20 cellular contexts compared by ENCODE assay signal in genomic region chr21:37057614-37058013, GRCh38. TPM values are rescaled to one million over a fixed set of nuclear protein-coding genes. Genes with fewer than 3 reads are reported as not detected.
DNase-seq lines count a peak whose midpoint lies in the region; ATAC-seq, FAIRE-seq and TF ChIP-seq lines count a peak whose summit lies in the region.
"Had no signal": no experiment of that assay in that cellular context is flagged by ENCODE, and none has a peak within 500 bp of the region (broad histone marks: within the 10 kb centered on the region; RNA-seq: fewer than 3 reads in every experiment).

No MANE protein-coding gene starts in this region.

- no peaks in the 10 kb centered on the region for H3K9me2 ChIP-seq in hepatocyte (replicated peaks; ENCODE audit: insufficient read depth)

- H2BK15ac ChIP-seq in IMR-90 (ENCODE audit: low read depth, low read length): no peak overlapping the region

- no peak overlapping the region for H3K27ac ChIP-seq in IMR-90 (ENCODE audit: insufficient read depth, low read length)
- H3K27ac ChIP-seq in K562 (ENCODE audit: extremely low read depth, low read depth, low read length): no peak overlapping the region
- H3K27ac ChIP-seq in layer of hippocampus (ENCODE audit: low read depth, low read length): peak overlapping the region; percentile 53
- H3K27ac ChIP-seq in trophoblast cell (ENCODE audit: low read depth, low read length): no peak overlapping the region
- no peak overlapping the region for H3K27ac ChIP-seq in hepatocyte
- H3K27ac ChIP-seq: C4-2B, HL-60 had no signal

- FAIRE-seq in K562 (lab: Jason Lieb, UNC): no peak
- FAIRE-seq: A204.1 had no signal

- CTCF ChIA-PET in IMR-90 (lab: Yijun Ruan, JAX) (no interaction called here), K562 (lab: Yijun Ruan, JAX; ENCODE audit: low intra/inter-chr PET ratio) (no interaction called here)

- no peak overlapping the region for H2BK120ac ChIP-seq in IMR-90 (ENCODE audit: low read depth, low read length)
- H2BK120ac ChIP-seq in trophoblast cell (ENCODE audit: insufficient read depth, low read length, poor library complexity): no peak overlapping the region

- H3K14ac ChIP-seq in IMR-90 (replicated peaks; ENCODE audit: low read depth, low read length) (no peak overlapping the region), trophoblast cell (ENCODE audit: low read length) (no peak overlapping the region)

- H3K27me3 ChIP-seq in IMR-90 (ENCODE audit: control insufficient read depth, insufficient read depth, low read length) (no peaks in the 10 kb centered on the region), K562 (ENCODE audit: control insufficient read depth in 2 of 2, insufficient read depth in 2 of 2, low read length in 2 of 2) (no peaks in the 10 kb centered on the region), layer of hippocampus (ENCODE audit: control insufficient read depth, insufficient read depth, low read length) (no peaks in the 10 kb centered on the region), trophoblast cell (ENCODE audit: insufficient read depth, low read length) (no peaks in the 10 kb centered on the region), hepatocyte (no peaks in the 10 kb centered on the region)
- H3K27me3 ChIP-seq: BE2C had no signal

- H4K8ac ChIP-seq in IMR-90 (ENCODE audit: low read depth in 2 of 2, low read length in 2 of 2) (no peak overlapping the region), trophoblast cell (ENCODE audit: low read depth, low read length) (no peak overlapping the region)

- H3K79me2 ChIP-seq in K562 (ENCODE audit: control insufficient read depth, insufficient read depth, low read length) (no peaks in the 10 kb centered on the region), trophoblast cell (ENCODE audit: control insufficient read depth, insufficient read depth, low read length, poor library complexity) (no peaks in the 10 kb centered on the region), hepatocyte (no peaks in the 10 kb centered on the region)

- H2AFZ ChIP-seq in IMR-90 (replicated peaks; ENCODE audit: low read length, poor library complexity) (no peak overlapping the region), K562 (ENCODE audit: low read depth, low read length) (0 out of 2 replicates have a peak overlapping the region, but pooled peaks have one; percentile 1), trophoblast cell (ENCODE audit: insufficient read depth, low read length, poor library complexity) (no peak overlapping the region), hepatocyte (no peak overlapping the region)

- no TSS peak for BruUV-seq in IMR-90 (replicated peaks; lab: Mats Ljungman, UMichigan)
- no TSS peak for BruUV-seq in K562 (replicated peaks; lab: Mats Ljungman, UMichigan)

- intact Hi-C loops in IMR-90 (cut with micrococcal nuclease) (no loop called here), K562 (cut with micrococcal nuclease) (no loop called here)

- H3K56ac ChIP-seq in IMR-90 (ENCODE audit: extremely low read depth, insufficient read depth, low read length): no peak overlapping the region

- DNase-seq in IMR-90 (no peak), K562 (ENCODE audit: extremely low read depth in 1 of 4, low spot score in 3 of 4) (no peak), trophoblast cell (no peak), hepatocyte (ENCODE audit: low spot score) (no peak)
- DNase-seq in activated CD4-positive, alpha-beta T cell treated with anti-CD3 and anti-CD28 coated beads, Interleukin-2, amount 50 U/mL, for 48 hours: no peak
- DNase-seq: ACHN; BE2C; CD4-positive, alpha-beta memory T cell; GF-D8; GOT3; H7; HFFc6 had no signal

- H3K4me2 ChIP-seq in IMR-90 (ENCODE audit: low read depth, low read length): no peak overlapping the region
- no peak overlapping the region for H3K4me2 ChIP-seq in K562 (ENCODE audit: insufficient read depth, low read length)
- H3K4me2 ChIP-seq in trophoblast cell (ENCODE audit: low read length): no peak overlapping the region
- H3K4me2 ChIP-seq in hepatocyte: no peak overlapping the region

- H4K20me1 ChIP-seq in IMR-90 (ENCODE audit: insufficient read depth, low read length) (peaks cover 4% of the 10 kb centered on the region; the same call in 1 of the 2 replicates), K562 (replicated peaks; ENCODE audit: control insufficient read depth, insufficient read depth, low read length) (no peaks in the 10 kb centered on the region), hepatocyte (ENCODE audit: insufficient read depth, poor library complexity, severe bottlenecking) (no peaks in the 10 kb centered on the region)

- H3K79me1 ChIP-seq in IMR-90 (ENCODE audit: low read depth in 1 of 2, low read length in 2 of 2) (peaks cover 0 to 4% of the 10 kb centered on the region in 2 experiments; a peak in 1 of 4 replicates), trophoblast cell (ENCODE audit: low read length) (no peaks in the 10 kb centered on the region)

- no peak overlapping the region for H4K12ac ChIP-seq in trophoblast cell (ENCODE audit: low read depth, low read length)

- H3K4ac ChIP-seq in IMR-90 (ENCODE audit: low read depth, low read length) (no peak overlapping the region), trophoblast cell (ENCODE audit: low read depth, low read length) (no peak overlapping the region)

- no peak for TF ChIP-seq EP300 in K562 (IDR thresholded peaks at IDR 0.05; ENCODE audit: low read length)

- no peak for TF ChIP-seq POLR2A in IMR-90 (IDR thresholded peaks at IDR 0.05; ENCODE audit: low read depth, low read length)
- TF ChIP-seq POLR2A in K562 (conservative IDR thresholded peaks at IDR 0.05): no peak

- in situ Hi-C loops in IMR-90 (cut with MboI; ENCODE audit: low sequenced_read_pairs): no loop called here
- in situ Hi-C loops in K562 (cut with MboI): no loop called here

- H3K9me1 ChIP-seq in IMR-90 (ENCODE audit: insufficient read depth, low read length) (peaks cover 12% of the 10 kb centered on the region), K562 (ENCODE audit: control insufficient read depth, insufficient read depth, low read length) (no peaks in the 10 kb centered on the region)

- H3K9ac ChIP-seq in IMR-90 (ENCODE audit: low read depth, low read length): no peak overlapping the region
- H3K9ac ChIP-seq in K562 (ENCODE audit: insufficient read depth in 1 of 2, low read depth in 2 of 2, low read length in 2 of 2): no peak overlapping the region
- no peak overlapping the region for H3K9ac ChIP-seq in trophoblast cell (ENCODE audit: low read length)

- H3K4me3 ChIP-seq in IMR-90 (ENCODE audit: insufficient read depth, low read depth, low read length) (no peak overlapping the region), K562 (no peak overlapping the region), trophoblast cell (ENCODE audit: low read depth, low read length) (no peak overlapping the region), hepatocyte (no peak overlapping the region)

- no peak overlapping the region for H3K23ac ChIP-seq in IMR-90 (ENCODE audit: low read depth, low read length)
- H3K23ac ChIP-seq in trophoblast cell (ENCODE audit: low read length): peak overlapping the region; percentile 40

- POLR2A ChIA-PET in IMR-90 (lab: Charles Lee; ENCODE audit: unreplicated experiment): no interaction called here
- POLR2A ChIA-PET in K562 (lab: Yijun Ruan, JAX): interaction anchor here (0.6 kb wide), 1 partner anchor 351 kb away, joined by 3 read pairs; no protein-coding TSS in a partner anchor

- no peak overlapping the region for H3K18ac ChIP-seq in IMR-90 (ENCODE audit: low read depth, low read length)
- no peak overlapping the region for H3K18ac ChIP-seq in trophoblast cell (ENCODE audit: low read length)

- dilution Hi-C loops in IMR-90 (cut with HindIII; ENCODE audit: low sequenced_read_pairs, unreplicated experiment): no loop called here

- H3K4me1 ChIP-seq in IMR-90 (ENCODE audit: control insufficient read depth, insufficient read depth, low read length) (peaks cover 12% of the 10 kb centered on the region), K562 (replicated peaks in 1 of 2; ENCODE audit: control insufficient read depth in 2 of 2, insufficient read depth in 2 of 2, low read length in 2 of 2) (no peaks in the 10 kb centered on the region; a peak in 1 of 5 replicates), trophoblast cell (ENCODE audit: control insufficient read depth in 1 of 2, insufficient read depth in 2 of 2, low read length in 2 of 2) (no peaks in the 10 kb centered on the region), hepatocyte (ENCODE audit: insufficient read depth) (peaks cover 22% of the 10 kb centered on the region)

- H3K36me3 ChIP-seq in IMR-90 (ENCODE audit: control insufficient read depth, insufficient read depth, low read length): no peaks in the 10 kb centered on the region
- no peaks in the 10 kb centered on the region for H3K36me3 ChIP-seq in K562 (ENCODE audit: control insufficient read depth, insufficient read depth, low read length)
- no peaks in the 10 kb centered on the region for H3K36me3 ChIP-seq in trophoblast cell (ENCODE audit: control insufficient read depth in 1 of 2, insufficient read depth in 2 of 2, low read length in 2 of 2)
- no peaks in the 10 kb centered on the region for H3K36me3 ChIP-seq in hepatocyte (replicated peaks; ENCODE audit: insufficient read depth, low read depth)
- H3K36me3 ChIP-seq: BE2C had no signal

- H2BK20ac ChIP-seq in IMR-90 (ENCODE audit: low read depth, low read length): no peak overlapping the region

- TF ChIP-seq CTCF in IMR-90 (conservative IDR thresholded peaks at IDR 0.05; ENCODE audit: low read depth, low read length) (no peak), K562 (IDR thresholded peaks at IDR 0.05 in 2 of 3, conservative IDR thresholded peaks at IDR 0.05 in 1 of 3; ENCODE audit: insufficient read depth in 2 of 3, low read depth in 1 of 3, low read length in 3 of 3) (no peak), hepatocyte (IDR thresholded peaks at IDR 0.05; ENCODE audit: poor library complexity) (no peak)

- no peak overlapping the region for H2AK9ac ChIP-seq in IMR-90 (replicated peaks; ENCODE audit: low read depth, low read length, poor library complexity)

- no peak for TF ChIP-seq RAD21 in IMR-90 (IDR thresholded peaks at IDR 0.05; ENCODE audit: low read length)
- TF ChIP-seq RAD21 in K562 (CRISPR knock-in tag; conservative IDR thresholded peaks at IDR 0.05 in 1 of 2, IDR thresholded peaks at IDR 0.05 in 1 of 2): no peak

- H3K9me3 ChIP-seq in IMR-90 (ENCODE audit: control insufficient read depth, insufficient read depth, low read length) (no peaks in the 10 kb centered on the region), K562 (replicated peaks; ENCODE audit: control insufficient read depth, insufficient read depth, low read depth, low read length) (no peaks in the 10 kb centered on the region), trophoblast cell (ENCODE audit: insufficient read depth, low read depth, low read length) (peaks cover 7% of the 10 kb centered on the region), hepatocyte (ENCODE audit: low read depth) (no peaks in the 10 kb centered on the region)
- H3K9me3 ChIP-seq: BE2C had no signal

- H4K5ac ChIP-seq in IMR-90 (ENCODE audit: low read depth, low read length): no peak overlapping the region

- no peak overlapping the region for H2BK12ac ChIP-seq in trophoblast cell (ENCODE audit: low read length)

- H4K91ac ChIP-seq in IMR-90 (ENCODE audit: insufficient read depth, low read depth, low read length) (no peak overlapping the region), trophoblast cell (ENCODE audit: low read depth, low read length) (no peak overlapping the region)

- WGBS in IMR-90 (ENCODE audit: extremely low coverage in 2 of 2, insufficient read length in 1 of 2), 2 experiments: 85% methylated on average over 4 of the region's 7 CpGs; no CpG with 5 or more reads in 1 of the 2 experiments
- 59% methylated on average over 7 of the region's 7 CpGs for WGBS in K562 (ENCODE audit: insufficient coverage, low coverage, missing lambda C conversion rate)
- no CpG with 5 or more reads among the region's 7 CpGs for WGBS in trophoblast cell (ENCODE audit: extremely low coverage, insufficient coverage, insufficient read length)
- 87% methylated on average over 7 of the region's 7 CpGs for WGBS in hepatocyte (ENCODE audit: low lambda C conversion rate, missing lambda C conversion rate)

- H2AK5ac ChIP-seq in IMR-90 (ENCODE audit: low read depth, low read length): peak overlapping the region; percentile 87; the same call in 1 of the 2 replicates
- H2AK5ac ChIP-seq in trophoblast cell (ENCODE audit: low read length): no peak overlapping the region

- H2BK5ac ChIP-seq in IMR-90 (ENCODE audit: low read depth, low read length, poor library complexity, severe bottlenecking): no peak overlapping the region
- H2BK5ac ChIP-seq in trophoblast cell (ENCODE audit: low read depth, low read length, poor library complexity): no peak overlapping the region

- ATAC-seq in IMR-90 (ENCODE audit: low read depth) (no peak), K562 (no peak), GM19467 (IDR thresholded peaks at IDR 0.05; ENCODE audit: unreplicated experiment) (no peak), GM21515 (IDR thresholded peaks at IDR 0.05; ENCODE audit: unreplicated experiment) (no peak)
- ATAC-seq: HCT116 had no signal

RNA-seq across cellular contexts. Expression of gene PIGP, which starts 15.3 kb away (rescaled TPM):
- total RNA-seq in IMR-90 (2012; rRNA removed): 4.1 and 5.6 TPM in 2 replicates
- 11.0 and 15.4 TPM in 2 replicates for polyA plus RNA-seq in IMR-90 (2012; rRNA removed)
- polyA plus RNA-seq in IMR-90 (2012; cell fraction: cytosol; rRNA removed): 3.0 and 3.6 TPM in 2 replicates
- polyA plus RNA-seq in IMR-90 (2012; cell fraction: nucleus; rRNA removed; ENCODE audit: low replicate concordance): 4.1 and 6.8 TPM in 2 replicates
- 14.7 and 23.3 TPM in 2 replicates for total RNA-seq in K562 (2011; cell fraction: chromatin; rRNA removed; ENCODE audit: low replicate concordance)
- total RNA-seq in K562 (2011; cell fraction: nucleolus; rRNA removed): 11.3 and 13.5 TPM in 2 replicates
- 22.6 and 23.7 TPM in 2 replicates for total RNA-seq in K562 (2011; cell fraction: nucleoplasm; rRNA removed)
- 18.3 and 23.3 TPM in 2 replicates for total RNA-seq in K562 (2014; rRNA removed)
- 33.9 and 41.4 TPM in 2 replicates for total RNA-seq in K562 (2014; rRNA removed; fragmentation: Illumina TruSeq; extraction: Trizol)
- 28.6 and 35.6 TPM in 2 replicates for total RNA-seq in K562 (2015; rRNA removed; fragmentation: Illumina TruSeq; extraction: Trizol)
- total RNA-seq in K562 (2021): 26.3 and 33.2 TPM in 2 replicates
- 61.5 and 72.1 TPM in 2 replicates for polyA plus RNA-seq in K562 (2011; rRNA removed)
- polyA plus RNA-seq in K562 (2011; cell fraction: cytosol; rRNA removed): 19.3 and 44.8 TPM in 2 replicates
- 16.6 and 25.9 TPM in 2 replicates for polyA plus RNA-seq in K562 (2011; cell fraction: nucleus; rRNA removed)
- polyA plus RNA-seq in K562 (2012): 35.4 and 65.1 TPM in 2 replicates
- 40.8 and 50.0 TPM in 2 replicates for polyA plus RNA-seq in K562 (2014; fragmentation: Illumina TruSeq; extraction: Trizol)
- 100 to 1,000 TPM; 108 to 122 TPM for polyA plus RNA-seq in K562 (2014; fragmentation: Nextera tagmentation; extraction: Ambion mirVana)
- 25.7 and 36.0 TPM in 2 replicates for polyA plus RNA-seq in K562 (2014; rRNA removed)
- 20.4 and 27.9 TPM in 2 replicates for polyA minus RNA-seq in K562 (2011; rRNA and poly(A)+ RNA removed)
- polyA minus RNA-seq in K562 (2011; cell fraction: cytosol; rRNA and poly(A)+ RNA removed): 6.1 and 13.9 TPM in 2 replicates
- polyA minus RNA-seq in K562 (2011; cell fraction: nucleus; rRNA and poly(A)+ RNA removed): 9.2 and 12.9 TPM in 2 replicates
- 22.4 and 23.0 TPM in 2 replicates for polyA plus RNA-seq in trophoblast cell (2013)
- 20.0 and 23.3 TPM in 2 replicates for total RNA-seq in hepatocyte
- 39.9 and 48.7 TPM in 2 replicates for polyA plus RNA-seq in hepatocyte

RNA-seq across cellular contexts. Expression of gene TTC3, which starts 15.4 kb away (rescaled TPM):
- 293 and 332 TPM in 2 replicates for total RNA-seq in IMR-90 (2012; rRNA removed)
- polyA plus RNA-seq in IMR-90 (2012; rRNA removed): 87.8 and 96.7 TPM in 2 replicates
- polyA plus RNA-seq in IMR-90 (2012; cell fraction: cytosol; rRNA removed): 32.2 and 56.2 TPM in 2 replicates
- 132 and 279 TPM in 2 replicates for polyA plus RNA-seq in IMR-90 (2012; cell fraction: nucleus; rRNA removed; ENCODE audit: low replicate concordance)
- total RNA-seq in K562 (2011; cell fraction: chromatin; rRNA removed; ENCODE audit: low replicate concordance): 68.3 and 340 TPM in 2 replicates
- total RNA-seq in K562 (2011; cell fraction: nucleolus; rRNA removed): 36.7 and 62.0 TPM in 2 replicates
- 111 and 148 TPM in 2 replicates for total RNA-seq in K562 (2011; cell fraction: nucleoplasm; rRNA removed)
- 92.0 and 120 TPM in 2 replicates for total RNA-seq in K562 (2014; rRNA removed)
- total RNA-seq in K562 (2014; rRNA removed; fragmentation: Illumina TruSeq; extraction: Trizol): 76.9 and 79.7 TPM in 2 replicates
- total RNA-seq in K562 (2015; rRNA removed; fragmentation: Illumina TruSeq; extraction: Trizol): 78.7 and 84.1 TPM in 2 replicates
- total RNA-seq in K562 (2021): 70.2 and 72.3 TPM in 2 replicates
- 50.9 and 55.2 TPM in 2 replicates for polyA plus RNA-seq in K562 (2011; rRNA removed)
- polyA plus RNA-seq in K562 (2011; cell fraction: cytosol; rRNA removed): 23.6 and 27.3 TPM in 2 replicates
- 76.0 and 95.6 TPM in 2 replicates for polyA plus RNA-seq in K562 (2011; cell fraction: nucleus; rRNA removed)
- 39.0 and 63.6 TPM in 2 replicates for polyA plus RNA-seq in K562 (2012)
- polyA plus RNA-seq in K562 (2014; fragmentation: Illumina TruSeq; extraction: Trizol): 55.2 and 59.5 TPM in 2 replicates
- 10 to 100 TPM; 17.5 to 20.2 TPM for polyA plus RNA-seq in K562 (2014; fragmentation: Nextera tagmentation; extraction: Ambion mirVana)
- polyA plus RNA-seq in K562 (2014; rRNA removed): 43.8 and 45.5 TPM in 2 replicates
- polyA minus RNA-seq in K562 (2011; rRNA and poly(A)+ RNA removed): 113 and 162 TPM in 2 replicates
- 61.4 and 64.4 TPM in 2 replicates for polyA minus RNA-seq in K562 (2011; cell fraction: cytosol; rRNA and poly(A)+ RNA removed)
- 81.3 and 164 TPM in 2 replicates for polyA minus RNA-seq in K562 (2011; cell fraction: nucleus; rRNA and poly(A)+ RNA removed)
- polyA plus RNA-seq in trophoblast cell (2013): 106 and 108 TPM in 2 replicates
- total RNA-seq in hepatocyte: 196 and 244 TPM in 2 replicates
- polyA plus RNA-seq in hepatocyte: 139 and 146 TPM in 2 replicates

RNA-seq across cellular contexts. Expression of gene RIPPLY3, which starts 51.1 kb away (rescaled TPM):
- total RNA-seq in IMR-90 (2012; rRNA removed) (not detected in 2 replicates), K562 (2014; rRNA removed) (not detected in 2 replicates), K562 (2014; rRNA removed; fragmentation: Illumina TruSeq; extraction: Trizol) (not detected in 2 replicates), K562 (2015; rRNA removed; fragmentation: Illumina TruSeq; extraction: Trizol) (not detected in 2 replicates), K562 (2021) (not detected in 2 replicates), hepatocyte (0.17 TPM in 1 of 2 replicates, not detected in the other)
- polyA plus RNA-seq in IMR-90 (2012; rRNA removed) (0.07 and 0.10 TPM in 2 replicates), K562 (2011; rRNA removed) (not detected in 2 replicates), K562 (2014; fragmentation: Illumina TruSeq; extraction: Trizol) (not detected in 2 replicates), K562 (2014; fragmentation: Nextera tagmentation; extraction: Ambion mirVana) (not detected), K562 (2014; rRNA removed) (not detected in 2 replicates), hepatocyte (0.11 and 1.0 TPM in 2 replicates)
- 0.03 and 0.05 TPM in 2 replicates for polyA plus RNA-seq in IMR-90 (2012; cell fraction: cytosol; rRNA removed)
- polyA plus RNA-seq in IMR-90 (2012; cell fraction: nucleus; rRNA removed; ENCODE audit: low replicate concordance): 0.04 TPM in 1 of 2 replicates, not detected in the other
- total RNA-seq in K562 (2011; cell fraction: chromatin; rRNA removed; ENCODE audit: low replicate concordance): not detected in 2 replicates
- not detected in 2 replicates for total RNA-seq in K562 (2011; cell fraction: nucleolus; rRNA removed)
- total RNA-seq in K562 (2011; cell fraction: nucleoplasm; rRNA removed): not detected in 2 replicates
- not detected in 2 replicates for polyA plus RNA-seq in K562 (2011; cell fraction: cytosol; rRNA removed)
- polyA plus RNA-seq in K562 (2011; cell fraction: nucleus; rRNA removed): not detected in 2 replicates
- polyA plus RNA-seq in K562 (2012): not detected in 2 replicates
- polyA minus RNA-seq in K562 (2011; rRNA and poly(A)+ RNA removed): not detected in 2 replicates
- not detected in 2 replicates for polyA minus RNA-seq in K562 (2011; cell fraction: cytosol; rRNA and poly(A)+ RNA removed)
- polyA minus RNA-seq in K562 (2011; cell fraction: nucleus; rRNA and poly(A)+ RNA removed): not detected in 2 replicates
- polyA plus RNA-seq in trophoblast cell (2013): 0.05 and 0.10 TPM in 2 replicates
- total RNA-seq: CD4-positive, alpha-beta memory T cell; HFFc6; HT1080 had no signal
- polyA plus RNA-seq: CD4-positive, alpha-beta memory T cell had no signal
